ENCODE assay signal across 14 cellular contexts in the genomic region with DNA sequence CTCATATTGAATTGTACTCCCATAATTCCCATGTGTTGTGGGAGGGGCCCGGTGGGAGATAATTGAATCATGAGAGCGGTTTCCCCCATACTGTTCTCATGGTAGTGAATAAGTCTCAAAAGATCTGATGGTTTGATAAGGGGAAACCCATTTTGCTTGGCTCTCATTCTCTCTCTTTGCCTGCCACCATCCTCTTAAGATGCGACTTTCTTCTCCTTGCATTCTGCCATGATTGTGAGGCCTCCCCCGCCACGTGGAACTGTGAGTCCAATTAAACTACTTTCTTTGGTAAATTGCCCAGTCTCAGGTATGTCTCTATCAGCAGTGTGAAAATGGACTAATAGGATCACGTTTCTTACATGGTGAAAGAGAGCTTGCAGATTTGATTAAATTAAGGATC. TPM values are rescaled to one million over a fixed set of nuclear protein-coding genes. Genes with fewer than 3 reads are reported as not detected.
DNase-seq lines count a peak whose midpoint lies in the region; ATAC-seq, FAIRE-seq and TF ChIP-seq lines count a peak whose summit lies in the region.
"Not testable (repeated sequence)": the region's sequence is repeated elsewhere in the genome, so short reads cannot be mapped to it uniquely, and the experiment has no call there.
"Had no signal": no experiment of that assay in that cellular context is flagged by ENCODE, and none has a peak within 500 bp of the region (broad histone marks: within the 10 kb centered on the region; RNA-seq: fewer than 3 reads in every experiment).

No MANE protein-coding gene starts in this region.

- TF ChIP-seq POLR2A in K562 (conservative IDR thresholded peaks at IDR 0.05), result not testable (repeated sequence)

- not testable (repeated sequence) for H3K9me3 Mint-ChIP-seq in CD8-positive, alpha-beta T cell; activated T-helper 17 cell treated with anti-CD3 and anti-CD28 coated beads, Interleukin-2, amount 50 U/mL, for 72 hours

- CTCF ChIA-PET in CD8-positive, alpha-beta T cell (lab: Charles Lee); K562 (lab: Yijun Ruan, JAX; ENCODE audit: low intra/inter-chr PET ratio): not testable (repeated sequence)
- CTCF ChIA-PET in HEK293 (lab: Yijun Ruan, JAX), result interaction anchor here (0.6 kb wide), 1 partner anchor 168 kb away, joined by 3 read pairs; no protein-coding TSS in a partner anchor

- not testable (repeated sequence) for ATAC-seq in CD8-positive, alpha-beta T cell; activated T-helper 17 cell treated with anti-CD3 and anti-CD28 coated beads, Interleukin-2, amount 50 U/mL, for 72 hours (replicated peaks); K562

- BruUV-seq in K562 (replicated peaks; lab: Mats Ljungman, UMichigan), result not testable (repeated sequence)

- TF ChIP-seq RAD21 in K562 (CRISPR knock-in tag; conservative IDR thresholded peaks at IDR 0.05 in 1 of 2, IDR thresholded peaks at IDR 0.05 in 1 of 2), result not testable (repeated sequence)

- H3K27me3 ChIP-seq in CD8-positive, alpha-beta T cell (ENCODE audit: insufficient read depth, low read length); K562 (ENCODE audit: control insufficient read depth in 2 of 2, insufficient read depth in 2 of 2, low read length in 2 of 2): not testable (repeated sequence)

- not testable (repeated sequence) for TF ChIP-seq CTCF in CD8-positive, alpha-beta T cell (IDR thresholded peaks at IDR 0.05); HEK293 (tag by site-specific recombination; IDR thresholded peaks at IDR 0.05); K562 (IDR thresholded peaks at IDR 0.05 in 2 of 3, conservative IDR thresholded peaks at IDR 0.05 in 1 of 3; ENCODE audit: insufficient read depth in 2 of 3, low read depth in 1 of 3, low read length in 3 of 3)

- not testable (repeated sequence) for H3K27ac ChIP-seq in CD8-positive, alpha-beta T cell (ENCODE audit: low read depth, low read length); HEK293 (ENCODE audit: extremely low read depth, low read depth, low read length); K562 (ENCODE audit: extremely low read depth, low read depth, low read length)

- 78% methylated on average over 6 of the region's 6 CpGs for WGBS in K562 (ENCODE audit: insufficient coverage, low coverage, missing lambda C conversion rate)

- not testable (repeated sequence) for H3K9me1 ChIP-seq in K562 (ENCODE audit: control insufficient read depth, insufficient read depth, low read length)

- H3K9me3 ChIP-seq in CD8-positive, alpha-beta T cell (ENCODE audit: low read length); HEK293 (ENCODE audit: control insufficient read depth, insufficient read depth, low read depth, low read length); K562 (replicated peaks; ENCODE audit: control insufficient read depth, insufficient read depth, low read depth, low read length): not testable (repeated sequence)

- not testable (repeated sequence) for DNase-seq in CD8-positive, alpha-beta T cell; K562 (ENCODE audit: extremely low read depth in 1 of 4, low spot score in 3 of 4)

- peak overlapping the region; percentile 15 for H3K27ac Mint-ChIP-seq in CD8-positive, alpha-beta T cell
- peak overlapping the region; percentile 37 for H3K27ac Mint-ChIP-seq in activated T-helper 17 cell treated with anti-CD3 and anti-CD28 coated beads, Interleukin-2, amount 50 U/mL, for 72 hours

- not testable (repeated sequence) for H3K4me1 ChIP-seq in CD8-positive, alpha-beta T cell (ENCODE audit: insufficient read depth, low read length); HEK293 (ENCODE audit: control insufficient read depth, insufficient read depth, low read length); K562 (replicated peaks in 1 of 2; ENCODE audit: control insufficient read depth in 2 of 2, insufficient read depth in 2 of 2, low read length in 2 of 2)

- not testable (repeated sequence) for H4K20me1 ChIP-seq in K562 (replicated peaks; ENCODE audit: control insufficient read depth, insufficient read depth, low read length)

- H3K4me2 ChIP-seq in K562 (ENCODE audit: insufficient read depth, low read length), result not testable (repeated sequence)

- H2AFZ ChIP-seq in K562 (ENCODE audit: low read depth, low read length), result not testable (repeated sequence)

- not testable (repeated sequence) for TF ChIP-seq EP300 in K562 (IDR thresholded peaks at IDR 0.05; ENCODE audit: low read length)

- not testable (repeated sequence) for H3K4me1 Mint-ChIP-seq in CD8-positive, alpha-beta T cell (ENCODE audit: low read depth); activated T-helper 17 cell treated with anti-CD3 and anti-CD28 coated beads, Interleukin-2, amount 50 U/mL, for 72 hours

- not testable (repeated sequence) for FAIRE-seq in K562 (lab: Jason Lieb, UNC)

- H3K9ac ChIP-seq in K562 (ENCODE audit: insufficient read depth in 1 of 2, low read depth in 2 of 2, low read length in 2 of 2), result not testable (repeated sequence)

- POLR2A ChIA-PET in CD8-positive, alpha-beta T cell (lab: Charles Lee); HEK293 (lab: Yijun Ruan, JAX): not testable (repeated sequence)
- POLR2A ChIA-PET in K562 (lab: Yijun Ruan, JAX), result interaction anchor here (1.6 kb wide), 1 partner anchor 12 kb away, joined by 6 read pairs; no protein-coding TSS in a partner anchor

- not testable (repeated sequence) for H3K4me3 Mint-ChIP-seq in CD8-positive, alpha-beta T cell; activated T-helper 17 cell treated with anti-CD3 and anti-CD28 coated beads, Interleukin-2, amount 50 U/mL, for 72 hours

- H3K36me3 Mint-ChIP-seq in CD8-positive, alpha-beta T cell, result peaks cover 63% of the 10 kb centered on the region
- peaks cover 17% of the 10 kb centered on the region for H3K36me3 Mint-ChIP-seq in activated T-helper 17 cell treated with anti-CD3 and anti-CD28 coated beads, Interleukin-2, amount 50 U/mL, for 72 hours (ENCODE audit: low read depth)

- intact Hi-C loops in CD8-positive, alpha-beta T cell (cut with DNase I, micrococcal nuclease); K562 (cut with micrococcal nuclease): not testable (repeated sequence)

- H3K36me3 ChIP-seq in CD8-positive, alpha-beta T cell (ENCODE audit: insufficient read depth, low read length); HEK293 (ENCODE audit: control insufficient read depth in 2 of 2, insufficient read depth in 1 of 2, low read length in 2 of 2); K562 (ENCODE audit: control insufficient read depth, insufficient read depth, low read length): not testable (repeated sequence)

- not testable (repeated sequence) for H3K27me3 Mint-ChIP-seq in CD8-positive, alpha-beta T cell (ENCODE audit: low read depth); activated T-helper 17 cell treated with anti-CD3 and anti-CD28 coated beads, Interleukin-2, amount 50 U/mL, for 72 hours

- H3K4me3 ChIP-seq in CD8-positive, alpha-beta T cell (ENCODE audit: low read depth, low read length); HEK293 (ENCODE audit: low read depth, low read length); K562: not testable (repeated sequence)

- in situ Hi-C loops in K562 (cut with MboI), result not testable (repeated sequence)

- H3K79me2 ChIP-seq in K562 (ENCODE audit: control insufficient read depth, insufficient read depth, low read length), result not testable (repeated sequence)

RNA-seq across cellular contexts. Expression of gene ODAPH, which starts 18.6 kb away (rescaled TPM):
- total RNA-seq in CD8-positive, alpha-beta T cell, result under 1 TPM in 1 of 2 experiments, not detected in 1; 0.16 TPM
- 1 to 10 TPM in 1 of 2 donors, under 1 TPM in 1; 0.87 to 3.4 TPM for total RNA-seq in activated T-helper 17 cell treated with anti-CD3 and anti-CD28 coated beads, Interleukin-2, amount 50 U/mL, for 72 hours
- total RNA-seq in K562 (2011; cell fraction: chromatin; rRNA removed; ENCODE audit: low replicate concordance), result not detected in 2 replicates
- not detected in 2 replicates for total RNA-seq in K562 (2011; cell fraction: nucleolus; rRNA removed)
- total RNA-seq in K562 (2011; cell fraction: nucleoplasm; rRNA removed), result not detected in 2 replicates
- not detected in 2 replicates for total RNA-seq in K562 (2014; rRNA removed)
- not detected in 2 replicates for total RNA-seq in K562 (2014; rRNA removed; fragmentation: Illumina TruSeq; extraction: Trizol)
- total RNA-seq in K562 (2015; rRNA removed; fragmentation: Illumina TruSeq; extraction: Trizol), result not detected in 2 replicates
- not detected in 2 replicates for total RNA-seq in K562 (2021)
- polyA plus RNA-seq in K562 (2011; rRNA removed), result not detected in 2 replicates
- polyA plus RNA-seq in K562 (2011; cell fraction: cytosol; rRNA removed), result 0.03 TPM in 1 of 2 replicates, not detected in the other
- polyA plus RNA-seq in K562 (2011; cell fraction: nucleus; rRNA removed), result 0.20 TPM in 1 of 2 replicates, not detected in the other
- not detected in 2 replicates for polyA plus RNA-seq in K562 (2012)
- not detected in 2 replicates for polyA plus RNA-seq in K562 (2014; fragmentation: Illumina TruSeq; extraction: Trizol)
- not detected for polyA plus RNA-seq in K562 (2014; fragmentation: Nextera tagmentation; extraction: Ambion mirVana)
- polyA plus RNA-seq in K562 (2014; rRNA removed), result not detected in 2 replicates
- polyA minus RNA-seq in K562 (2011; rRNA and poly(A)+ RNA removed), result not detected in 2 replicates
- polyA minus RNA-seq in K562 (2011; cell fraction: cytosol; rRNA and poly(A)+ RNA removed), result not detected in 2 replicates
- not detected in 2 replicates for polyA minus RNA-seq in K562 (2011; cell fraction: nucleus; rRNA and poly(A)+ RNA removed)
- total RNA-seq: A172; A673; Caco-2; Calu3; CD4-positive, alpha-beta memory T cell; CD4-positive, CD25-positive, alpha-beta regulatory T cell; CD8-positive, alpha-beta memory T cell had no signal
- polyA plus RNA-seq: AG04450; BJ; CD14-positive monocyte; CD4-positive, alpha-beta memory T cell; CD4-positive, CD25-positive, alpha-beta regulatory T cell had no signal

RNA-seq across cellular contexts. Expression of gene THAP6, which starts 23.0 kb away (rescaled TPM):
- total RNA-seq in CD8-positive, alpha-beta T cell, result 10 to 100 TPM; 15.3 to 16.3 TPM
- 10 to 100 TPM; 15.8 to 25.4 TPM for total RNA-seq in activated T-helper 17 cell treated with anti-CD3 and anti-CD28 coated beads, Interleukin-2, amount 50 U/mL, for 72 hours
- 33.4 and 78.0 TPM in 2 replicates for total RNA-seq in K562 (2011; cell fraction: chromatin; rRNA removed; ENCODE audit: low replicate concordance)
- 19.3 and 24.9 TPM in 2 replicates for total RNA-seq in K562 (2011; cell fraction: nucleolus; rRNA removed)
- total RNA-seq in K562 (2011; cell fraction: nucleoplasm; rRNA removed), result 44.7 and 73.7 TPM in 2 replicates
- 8.9 and 12.0 TPM in 2 replicates for total RNA-seq in K562 (2014; rRNA removed)
- total RNA-seq in K562 (2014; rRNA removed; fragmentation: Illumina TruSeq; extraction: Trizol), result 17.3 and 20.9 TPM in 2 replicates
- total RNA-seq in K562 (2015; rRNA removed; fragmentation: Illumina TruSeq; extraction: Trizol), result 14.6 and 15.4 TPM in 2 replicates
- 13.7 and 15.1 TPM in 2 replicates for total RNA-seq in K562 (2021)
- 25.3 and 30.4 TPM in 2 replicates for polyA plus RNA-seq in K562 (2011; rRNA removed)
- polyA plus RNA-seq in K562 (2011; cell fraction: cytosol; rRNA removed), result 6.0 and 9.4 TPM in 2 replicates
- 41.4 and 43.1 TPM in 2 replicates for polyA plus RNA-seq in K562 (2011; cell fraction: nucleus; rRNA removed)
- polyA plus RNA-seq in K562 (2012), result 7.6 and 16.7 TPM in 2 replicates
- polyA plus RNA-seq in K562 (2014; fragmentation: Illumina TruSeq; extraction: Trizol), result 18.1 and 19.8 TPM in 2 replicates
- 10 to 100 TPM; 16.3 to 20.1 TPM for polyA plus RNA-seq in K562 (2014; fragmentation: Nextera tagmentation; extraction: Ambion mirVana)
- 18.0 and 20.7 TPM in 2 replicates for polyA plus RNA-seq in K562 (2014; rRNA removed)
- 30.6 and 35.1 TPM in 2 replicates for polyA minus RNA-seq in K562 (2011; rRNA and poly(A)+ RNA removed)
- 7.3 and 9.7 TPM in 2 replicates for polyA minus RNA-seq in K562 (2011; cell fraction: cytosol; rRNA and poly(A)+ RNA removed)
- 31.6 and 48.1 TPM in 2 replicates for polyA minus RNA-seq in K562 (2011; cell fraction: nucleus; rRNA and poly(A)+ RNA removed)

RNA-seq across cellular contexts. Expression of gene RCHY1, which starts 23.1 kb away (rescaled TPM):
- total RNA-seq in CD8-positive, alpha-beta T cell, result 10 to 100 TPM; 45.4 to 52.8 TPM
- total RNA-seq in activated T-helper 17 cell treated with anti-CD3 and anti-CD28 coated beads, Interleukin-2, amount 50 U/mL, for 72 hours, result 10 to 100 TPM; 29.3 to 35.1 TPM
- total RNA-seq in K562 (2011; cell fraction: chromatin; rRNA removed; ENCODE audit: low replicate concordance), result 13.2 and 35.2 TPM in 2 replicates
- total RNA-seq in K562 (2011; cell fraction: nucleolus; rRNA removed), result 4.5 and 8.4 TPM in 2 replicates
- total RNA-seq in K562 (2011; cell fraction: nucleoplasm; rRNA removed), result 18.8 and 26.3 TPM in 2 replicates
- total RNA-seq in K562 (2014; rRNA removed) (33.1 and 36.7 TPM in 2 replicates), K562 (2014; rRNA removed; fragmentation: Illumina TruSeq; extraction: Trizol) (41.5 and 45.1 TPM in 2 replicates), K562 (2015; rRNA removed; fragmentation: Illumina TruSeq; extraction: Trizol) (24.8 and 27.3 TPM in 2 replicates), K562 (2021) (41.6 and 45.9 TPM in 2 replicates)
- polyA plus RNA-seq in K562 (2011; rRNA removed) (48.6 and 84.0 TPM in 2 replicates), K562 (2014; fragmentation: Illumina TruSeq; extraction: Trizol) (52.2 and 56.6 TPM in 2 replicates), K562 (2014; fragmentation: Nextera tagmentation; extraction: Ambion mirVana) (10 to 100 TPM; 71.2 to 85.1 TPM), K562 (2014; rRNA removed) (37.3 and 38.2 TPM in 2 replicates)
- 13.8 and 31.0 TPM in 2 replicates for polyA plus RNA-seq in K562 (2011; cell fraction: cytosol; rRNA removed)
- 20.0 and 29.9 TPM in 2 replicates for polyA plus RNA-seq in K562 (2011; cell fraction: nucleus; rRNA removed)
- polyA plus RNA-seq in K562 (2012), result 39.8 and 104 TPM in 2 replicates
- polyA minus RNA-seq in K562 (2011; rRNA and poly(A)+ RNA removed), result 73.0 and 104 TPM in 2 replicates
- 21.3 and 24.3 TPM in 2 replicates for polyA minus RNA-seq in K562 (2011; cell fraction: cytosol; rRNA and poly(A)+ RNA removed)
- 19.4 and 26.2 TPM in 2 replicates for polyA minus RNA-seq in K562 (2011; cell fraction: nucleus; rRNA and poly(A)+ RNA removed)
